Comparison of ENCODE assay signal across 10 cellular contexts in the genomic region with DNA sequence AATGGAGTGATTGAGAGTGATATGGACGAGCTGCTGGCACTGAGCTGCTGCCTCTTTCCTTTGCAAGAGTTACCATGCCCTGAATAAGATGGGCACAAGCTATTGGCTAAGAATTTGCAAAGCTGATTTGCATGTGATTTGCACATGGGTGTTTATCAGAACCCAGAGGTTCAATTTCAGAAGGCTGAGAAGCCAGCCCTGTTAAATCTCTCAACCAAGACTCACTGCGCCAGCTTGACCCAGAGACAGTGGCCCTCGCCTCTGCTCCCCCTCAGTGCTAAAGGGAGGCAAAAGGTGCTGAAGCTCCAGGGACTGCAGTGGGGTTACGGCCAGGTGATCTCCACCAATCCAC. TPM values are rescaled to one million over a fixed set of nuclear protein-coding genes. Genes with fewer than 3 reads are reported as not detected.
A peak's percentile ranks its signal among the peaks of the same experiment; 100 is the strongest.
DNase-seq lines count a peak whose midpoint lies in the region; ATAC-seq and TF ChIP-seq lines count a peak whose summit lies in the region.
"Had no signal": no experiment of that assay in that cellular context is flagged by ENCODE, and none has a peak within 500 bp of the region (broad histone marks: within the 10 kb centered on the region; RNA-seq: fewer than 3 reads in every experiment).

No MANE protein-coding gene starts in this region.

- no peak for TF ChIP-seq POLR2A in erythroblast (IDR thresholded peaks at IDR 0.05; ENCODE audit: low read length)

- H3K27me3 Mint-ChIP-seq in activated T-cell treated with anti-CD3 and anti-CD28 coated beads, Interleukin-2, amount 50 U/mL, for 4 hours (ENCODE audit: low read depth), result no peaks in the 10 kb centered on the region

- H3K4me3 ChIP-seq in iPS-11a (ENCODE audit: low read depth, low read length), result peak overlapping the region; percentile 34

- DNase-seq in activated T-cell treated with anti-CD3 and anti-CD28 coated beads, Interleukin-2, amount 50 U/mL, for 4 hours, result no peak
- DNase-seq in activated T-cell treated with anti-CD3 and anti-CD28 coated beads for 4 hours (no peak), RWPE1 (ENCODE audit: low spot score) (no peak), substantia nigra (lab: John Stamatoyannopoulos, UW) (no peak), erythroblast (lab: John Stamatoyannopoulos, UW) (no peak), NCI-H2029 treated with DMSO at 0.1 percent for 48 hours (lab: John Stamatoyannopoulos, UW) (no peak)
- DNase-seq: amniotic stem cell, hypothalamus had no signal

- peaks cover 3% of the 10 kb centered on the region for H3K36me3 Mint-ChIP-seq in activated T-cell treated with anti-CD3 and anti-CD28 coated beads, Interleukin-2, amount 50 U/mL, for 4 hours (ENCODE audit: insufficient read depth)

- H3K4me1 Mint-ChIP-seq in activated T-cell treated with anti-CD3 and anti-CD28 coated beads, Interleukin-2, amount 50 U/mL, for 4 hours (ENCODE audit: low read depth), result peaks cover 33% of the 10 kb centered on the region

- no peak for TF ChIP-seq CTCF in RWPE1 (conservative IDR thresholded peaks at IDR 0.05; ENCODE audit: low read depth)

- POLR2A ChIA-PET in RWPE1 (lab: Yijun Ruan, JAX; ENCODE audit: low non-redundant PET), result interaction anchor here (0.6 kb wide), 1 partner anchor 20 kb away, joined by 8 read pairs; no protein-coding TSS in a partner anchor

- ATAC-seq in activated T-cell treated with anti-CD3 and anti-CD28 coated beads, Interleukin-2, amount 50 U/mL, for 4 hours, result no peak
- ATAC-seq in HG02970 (IDR thresholded peaks at IDR 0.05; ENCODE audit: low FRiP score, unreplicated experiment), result no peak

- H3K9me3 Mint-ChIP-seq in activated T-cell treated with anti-CD3 and anti-CD28 coated beads, Interleukin-2, amount 50 U/mL, for 4 hours, result no peaks in the 10 kb centered on the region

- CTCF ChIA-PET in RWPE1 (lab: Yijun Ruan, JAX), result interaction anchor here (0.6 to 1.2 kb wide), 3 partner anchors 12 to 20 kb away, joined by 3 read pairs; no protein-coding TSS in a partner anchor

- peak overlapping the region; percentile 89 for H3K4me3 Mint-ChIP-seq in activated T-cell treated with anti-CD3 and anti-CD28 coated beads, Interleukin-2, amount 50 U/mL, for 4 hours

- peak overlapping the region; percentile 96; the same call in 1 of the 2 replicates for H3K27ac ChIP-seq in RWPE1
- peak overlapping the region; percentile 42 for H3K27ac ChIP-seq in substantia nigra (ENCODE audit: low read depth, low read length, poor library complexity, severe bottlenecking)

RNA-seq across cellular contexts. Expression of a gene that starts 0.7 kb away (rescaled TPM):
- 100 to 1,000 TPM in 2 of 3 donors, 10 to 100 TPM in 1; 96.7 to 128 (median 108) TPM for total RNA-seq in activated T-cell treated with anti-CD3 and anti-CD28 coated beads, Interleukin-2, amount 50 U/mL, for 4 hours

RNA-seq across cellular contexts. Expression of a gene that starts 9.5 kb away (rescaled TPM):
- total RNA-seq in activated T-cell treated with anti-CD3 and anti-CD28 coated beads, Interleukin-2, amount 50 U/mL, for 4 hours, result 100 to 1,000 TPM; 190 to 224 (median 221) TPM

RNA-seq across cellular contexts. Expression of a gene that starts 19.1 kb away (rescaled TPM):
- 10 to 100 TPM in 1 of 3 donors, 1 to 10 TPM in 2; 6.9 to 10.4 (median 8.6) TPM for total RNA-seq in activated T-cell treated with anti-CD3 and anti-CD28 coated beads, Interleukin-2, amount 50 U/mL, for 4 hours

RNA-seq across cellular contexts. Expression of a gene that starts 20.9 kb away (rescaled TPM):
- total RNA-seq in activated T-cell treated with anti-CD3 and anti-CD28 coated beads, Interleukin-2, amount 50 U/mL, for 4 hours, result not detected

RNA-seq across cellular contexts. Expression of a gene that starts 39.4 kb away (rescaled TPM):
- total RNA-seq in activated T-cell treated with anti-CD3 and anti-CD28 coated beads, Interleukin-2, amount 50 U/mL, for 4 hours, result under 1 TPM; 0.14 to 0.46 (median 0.34) TPM
